ENCODE assay signal across 8 cellular contexts in the genomic region with DNA sequence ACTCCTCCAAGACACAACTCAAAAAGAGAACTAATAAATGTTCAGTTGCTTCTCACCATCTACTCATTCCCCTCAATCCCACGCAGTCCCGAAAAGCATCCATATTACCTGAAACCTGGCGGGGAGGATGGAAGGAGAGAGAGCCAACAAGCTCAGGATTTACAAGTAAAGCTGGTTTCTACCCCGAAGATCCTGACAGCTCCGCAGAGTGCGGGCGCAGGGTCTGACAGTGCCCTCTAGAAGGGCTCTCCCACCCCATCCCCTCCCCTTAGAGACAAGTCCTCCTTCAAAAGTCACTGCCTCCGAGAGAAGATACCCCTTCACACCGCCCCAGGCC. TPM values are rescaled to one million over a fixed set of nuclear protein-coding genes. Genes with fewer than 3 reads are reported as not detected.
DNase-seq lines count a peak whose midpoint lies in the region; ATAC-seq and TF ChIP-seq lines count a peak whose summit lies in the region.

No MANE protein-coding gene starts in this region.

- TF ChIP-seq CTCF in KMS-11 (conservative IDR thresholded peaks at IDR 0.05; ENCODE audit: low read depth, low read length) (no peak), right lobe of liver (IDR thresholded peaks at IDR 0.05) (no peak), testis (IDR thresholded peaks at IDR 0.05) (no peak)

- H3K27ac ChIP-seq in KMS-11 (peak overlapping the region; percentile 76; the same call in 1 of the 2 replicates), right lobe of liver (peak overlapping the region; percentile 94 to 98 (median 98)), testis (peak overlapping the region; percentile 95 to 99)

- no peaks in the 10 kb centered on the region for H3K9me3 ChIP-seq in right lobe of liver
- H3K9me3 ChIP-seq in testis: no peaks in the 10 kb centered on the region

- H3K36me3 ChIP-seq in KMS-11 (ENCODE audit: insufficient read depth) (no peaks in the 10 kb centered on the region), right lobe of liver (no peaks in the 10 kb centered on the region), testis (ENCODE audit: low read depth, missing control alignments) (no peaks in the 10 kb centered on the region)

- peak; percentile 18 for DNase-seq in Ammon's horn (ENCODE audit: low spot score)
- peak; percentile 14 for DNase-seq in amniotic epithelial cell (ENCODE audit: low read depth)
- no peak for DNase-seq in right lobe of liver
- peak; percentile 67 for DNase-seq in testis
- no peak for DNase-seq in NCI-H128 (lab: John Stamatoyannopoulos, UW; ENCODE audit: unreplicated experiment)
- no peak for DNase-seq in iPS-NIHi11 (ENCODE audit: low spot score)
- DNase-seq in NCI-H2029 (lab: John Stamatoyannopoulos, UW): no peak

- TF ChIP-seq POLR2A in right lobe of liver (IDR thresholded peaks at IDR 0.05) (no peak), testis (IDR thresholded peaks at IDR 0.05) (no peak)

- peaks cover 52% of the 10 kb centered on the region for H3K4me1 ChIP-seq in KMS-11 (ENCODE audit: low read depth, poor library complexity, severe bottlenecking)
- peaks cover 0 to 45% (median 13%) of the 10 kb centered on the region in 4 donors for H3K4me1 ChIP-seq in right lobe of liver
- peaks cover 47% of the 10 kb centered on the region for H3K4me1 ChIP-seq in testis

- no peak overlapping the region for H2AFZ ChIP-seq in KMS-11 (ENCODE audit: low read depth)

- H3K9ac ChIP-seq in KMS-11: peak overlapping the region; percentile 90

- H4K20me1 ChIP-seq in KMS-11 (ENCODE audit: insufficient read depth): peaks cover 39% of the 10 kb centered on the region

- intact Hi-C loops in right lobe of liver (cut with DNase I) (no loop called here), testis (cut with DNase I; ENCODE audit: low total_unique reads) (no loop called here)

- peak overlapping the region; percentile 82 for H3K4me2 ChIP-seq in KMS-11

- ATAC-seq in right lobe of liver: no peak

- peaks cover 57% of the 10 kb centered on the region for H3K79me2 ChIP-seq in KMS-11 (ENCODE audit: insufficient read depth, low read depth)

- H3K27me3 ChIP-seq in KMS-11 (ENCODE audit: insufficient read depth, low read depth) (no peaks in the 10 kb centered on the region), right lobe of liver (no peaks in the 10 kb centered on the region), testis (no peaks in the 10 kb centered on the region)

- WGBS in right lobe of liver (ENCODE audit: insufficient coverage, low coverage, low lambda C conversion rate, missing lambda C conversion rate): 3% methylated on average over 8 of the region's 9 CpGs
- WGBS in testis, 2 donors: 0 to 1% methylated on average over 9 of the region's 9 CpGs

- H3K4me3 ChIP-seq in KMS-11 (IDR thresholded peaks at IDR 0.05; ENCODE audit: insufficient read depth, low read depth, low read length) (peak overlapping the region; percentile 79), right lobe of liver (peak overlapping the region; percentile 85 to 89 (median 87)), testis (peak overlapping the region; percentile 85 to 97)

RNA-seq across cellular contexts. Expression of gene RAB1A, which starts 0.7 kb away (rescaled TPM):
- 100 to 1,000 TPM in 1 of 6 experiments, 10 to 100 TPM in 5; 65.0 to 119 (median 81.3) TPM for total RNA-seq in right lobe of liver
- 100 to 1,000 TPM in 1 of 2 donors, 10 to 100 TPM in 1; 82.0 to 113 TPM for total RNA-seq in testis
- polyA plus RNA-seq in testis (ENCODE audit: insufficient read depth, low read depth, low replicate concordance): 154 TPM

Comparison
In these comparisons a context has a peak if more than half of its experiments do, and no peak if none do; other contexts are left out.
1. DNase-seq: peak in Ammon's horn (single experiment), amniotic epithelial cell (single experiment) and testis (single experiment); none in right lobe of liver (0 of 3), NCI-H128 (single experiment), iPS-NIHi11 (single experiment) and NCI-H2029 (single experiment).
2. Peak in every context shown above with its lines, with median percentiles within 50 percentile points of each other: H3K27ac ChIP-seq and H3K4me3 ChIP-seq.